Comparison of ENCODE assay signal across 20 cellular contexts in the genomic region with DNA sequence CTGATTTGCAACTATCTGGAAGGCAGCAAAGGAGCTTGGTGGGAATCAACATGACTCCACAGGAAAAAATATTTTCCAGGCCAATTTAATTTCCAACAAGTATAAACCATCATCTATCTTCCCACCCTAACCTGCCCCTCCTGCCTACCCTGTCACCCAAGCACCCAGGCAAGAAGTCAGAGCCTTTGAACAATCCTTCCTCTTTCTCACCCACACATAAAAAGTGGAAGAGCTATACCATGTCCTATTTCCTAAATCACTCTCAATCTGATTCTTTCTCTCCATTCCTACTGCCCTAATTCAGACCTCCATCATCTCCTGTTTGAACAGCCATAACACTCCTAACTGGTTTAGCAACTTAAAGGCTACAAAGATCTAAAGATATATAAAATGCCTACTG. TPM values are rescaled to one million over a fixed set of nuclear protein-coding genes. Genes with fewer than 3 reads are reported as not detected.
DNase-seq lines count a peak whose midpoint lies in the region; ATAC-seq, FAIRE-seq and TF ChIP-seq lines count a peak whose summit lies in the region.
"Had no signal": no experiment of that assay in that cellular context is flagged by ENCODE, and none has a peak within 500 bp of the region (broad histone marks: within the 10 kb centered on the region; RNA-seq: fewer than 3 reads in every experiment).

No MANE protein-coding gene starts in this region.

- H3K36me3 Mint-ChIP-seq in astrocyte (ENCODE audit: low read depth, unreplicated experiment) (peaks cover 2% of the 10 kb centered on the region), type B pancreatic cell (peaks cover 4% of the 10 kb centered on the region)

- H3K4me3 ChIP-seq in astrocyte (ENCODE audit: insufficient read depth, low read depth, low read length) (no peak overlapping the region), lung (no peak overlapping the region), transverse colon (no peak overlapping the region)
- H3K4me3 ChIP-seq: BLaER1 treated with 17β-estradiol and CSF1 and Interleukin-3, amounts not matched to agents 10 nM and 100 nM had no signal

- no peak overlapping the region for H3K9ac ChIP-seq in astrocyte (ENCODE audit: low read length)
- H3K9ac ChIP-seq: BLaER1 treated with 17β-estradiol and CSF1 and Interleukin-3, amounts not matched to agents 10 nM and 100 nM had no signal

- DNase-seq in NCI-H748 (lab: John Stamatoyannopoulos, UW; ENCODE audit: unreplicated experiment) (peak; percentile 30), NCI-H748 treated with DMSO at 0.1 percent for 48 hours (lab: John Stamatoyannopoulos, UW) (no peak), astrocyte (ENCODE audit: low read depth) (no peak), lung (ENCODE audit: low spot score) (no peak), type B pancreatic cell (ENCODE audit: extremely low spot score, unreplicated experiment) (no peak), transverse colon (no peak)
- no peak for DNase-seq in stimulated activated CD4-positive, alpha-beta T cell treated with anti-CD3 and anti-CD28 coated beads, Interleukin-2, amount 100 ng/mL, for 24 hours
- DNase-seq: activated CD8-positive, alpha-beta memory T cell treated with anti-CD3 and anti-CD28 coated beads for 24 hours; DND-41; mesendoderm; NCI-H1930 had no signal

- H3K27ac Mint-ChIP-seq in astrocyte (ENCODE audit: unreplicated experiment) (no peak overlapping the region), type B pancreatic cell (peak overlapping the region; percentile 22)
- H3K27ac Mint-ChIP-seq: activated T-helper 1 cell treated with anti-CD3 and anti-CD28 coated beads, Interleukin-12 subunit alpha, Interleukin-12 subunit beta, Interleukin-2, Interleukin-4 antibody, amounts not matched to agents 30 ng/mL and 10 ng/mL and 1 ng/mL, durations not matched to agents 14 hours and 24 hours and 36 hours had no signal

- H3K4me3 Mint-ChIP-seq in astrocyte (ENCODE audit: unreplicated experiment) (peak overlapping the region; percentile 34), type B pancreatic cell (no peak overlapping the region)
- H3K4me3 Mint-ChIP-seq: activated T-helper 1 cell treated with anti-CD3 and anti-CD28 coated beads, Interleukin-12 subunit alpha, Interleukin-12 subunit beta, Interleukin-2, Interleukin-4 antibody, amounts not matched to agents 30 ng/mL and 10 ng/mL and 1 ng/mL, durations not matched to agents 14 hours and 24 hours and 36 hours; central memory CD8-positive, alpha-beta T cell; neural crest cell had no signal

- no peaks in the 10 kb centered on the region for H3K27me3 ChIP-seq in astrocyte (ENCODE audit: insufficient read depth, low read length)
- no peaks in the 10 kb centered on the region for H3K27me3 ChIP-seq in lung (ENCODE audit: control insufficient read depth, insufficient read depth)
- no peaks in the 10 kb centered on the region for H3K27me3 ChIP-seq in transverse colon
- H3K27me3 ChIP-seq: BLaER1 treated with 17β-estradiol and CSF1 and Interleukin-3, amounts not matched to agents 10 nM and 100 nM had no signal

- H3K4me1 ChIP-seq in astrocyte (ENCODE audit: insufficient read depth, low read length) (peaks cover 7% of the 10 kb centered on the region), lung (ENCODE audit: control insufficient read depth in 2 of 2, insufficient read depth in 2 of 2, low read length in 2 of 2) (peaks cover 6 to 8% of the 10 kb centered on the region in 2 donors), transverse colon (peaks cover 0 to 10% (median 0%) of the 10 kb centered on the region in 4 donors)

- FAIRE-seq in astrocyte (lab: Jason Lieb, UNC), result no peak
- FAIRE-seq: A204.1, frontal cortex, GM19239, HepG2 had no signal

- TF ChIP-seq POLR2A in transverse colon (IDR thresholded peaks at IDR 0.05), result no peak

- ATAC-seq in lung (ENCODE audit: insufficient read depth, low FRiP score), result peak; percentile 14
- no peak for ATAC-seq in HG03139 (IDR thresholded peaks at IDR 0.05; ENCODE audit: unreplicated experiment)

- no peak overlapping the region for H2AFZ ChIP-seq in astrocyte (ENCODE audit: low read depth, low read length)

- in situ Hi-C loops in transverse colon (cut with MboI; ENCODE audit: low pct_ligation_motif_present in 1 of 4, low pct_unique_long_range_greater_than_20kb in 1 of 4, low sequenced_read_pairs in 3 of 4), result no loop called here

- intact Hi-C loops in transverse colon (cut with DNase I; ENCODE audit: low total_unique reads), result no loop called here

- H3K79me2 ChIP-seq in astrocyte (ENCODE audit: insufficient read depth, low read length), result peaks cover 97% of the 10 kb centered on the region

- peaks cover 36% of the 10 kb centered on the region for H4K20me1 ChIP-seq in astrocyte (ENCODE audit: insufficient read depth, low read length)

- TF ChIP-seq CTCF in astrocyte (IDR thresholded peaks at IDR 0.05; ENCODE audit: insufficient read depth, low read depth, low read length) (no peak), lung (IDR thresholded peaks at IDR 0.05; ENCODE audit: control extremely low read depth, extremely low read depth) (no peak), type B pancreatic cell (conservative IDR thresholded peaks at IDR 0.05) (no peak), transverse colon (IDR thresholded peaks at IDR 0.05) (no peak)

- no peak for TF ChIP-seq EP300 in transverse colon (IDR thresholded peaks at IDR 0.05; ENCODE audit: low read depth)

- H3K9me3 ChIP-seq in astrocyte (ENCODE audit: insufficient read depth, low read depth, low read length), result no peaks in the 10 kb centered on the region
- no peaks in the 10 kb centered on the region for H3K9me3 ChIP-seq in lung (ENCODE audit: control insufficient read depth in 2 of 2, insufficient read depth in 1 of 2, low read length in 1 of 2)
- H3K9me3 ChIP-seq in transverse colon, result no peaks in the 10 kb centered on the region
- H3K9me3 ChIP-seq: BLaER1 treated with 17β-estradiol and CSF1 and Interleukin-3, amounts not matched to agents 10 nM and 100 nM had no signal

- no peaks in the 10 kb centered on the region for H3K9me3 Mint-ChIP-seq in astrocyte (ENCODE audit: unreplicated experiment)
- H3K9me3 Mint-ChIP-seq in type B pancreatic cell, result peaks cover 5% of the 10 kb centered on the region
- H3K9me3 Mint-ChIP-seq: activated T-helper 1 cell treated with anti-CD3 and anti-CD28 coated beads, Interleukin-12 subunit alpha, Interleukin-12 subunit beta, Interleukin-2, Interleukin-4 antibody, amounts not matched to agents 30 ng/mL and 10 ng/mL and 1 ng/mL, durations not matched to agents 14 hours and 24 hours and 36 hours; central memory CD8-positive, alpha-beta T cell; neural crest cell had no signal

- H3K36me3 ChIP-seq in astrocyte (ENCODE audit: insufficient read depth, low read length) (no peaks in the 10 kb centered on the region), lung (ENCODE audit: control insufficient read depth in 2 of 2, insufficient read depth in 2 of 2, low read length in 2 of 2) (peaks cover 0 to 1% of the 10 kb centered on the region in 2 donors), transverse colon (no peaks in the 10 kb centered on the region)

- peaks cover 31% of the 10 kb centered on the region for H3K4me1 Mint-ChIP-seq in astrocyte (ENCODE audit: low read depth, unreplicated experiment)
- H3K4me1 Mint-ChIP-seq in type B pancreatic cell (ENCODE audit: unreplicated experiment), result peaks cover 21% of the 10 kb centered on the region
- H3K4me1 Mint-ChIP-seq: central memory CD8-positive, alpha-beta T cell had no signal

- H3K27me3 Mint-ChIP-seq in astrocyte (ENCODE audit: low read depth, unreplicated experiment) (no peaks in the 10 kb centered on the region), type B pancreatic cell (no peaks in the 10 kb centered on the region)

- H3K27ac ChIP-seq in astrocyte (ENCODE audit: low read depth, low read length), result no peak overlapping the region
- peak overlapping the region in 1 of 2 donors; percentile 83 for H3K27ac ChIP-seq in lung (ENCODE audit: low read depth in 1 of 2, low read length in 1 of 2)
- no peak overlapping the region for H3K27ac ChIP-seq in transverse colon
- H3K27ac ChIP-seq: BLaER1 treated with 17β-estradiol and CSF1 and Interleukin-3, amounts not matched to agents 10 nM and 100 nM had no signal

- H3K4me2 ChIP-seq in astrocyte (ENCODE audit: low read length), result no peak overlapping the region

RNA-seq across cellular contexts. Expression of gene SPIRE1, which starts 12.6 kb away (rescaled TPM):
- total RNA-seq in astrocyte (38.9 and 42.0 TPM in 2 replicates), lung (10 to 100 TPM; 17.5 to 34.0 TPM), type B pancreatic cell (ENCODE audit: low replicate concordance) (11.8 and 25.2 TPM in 2 replicates), transverse colon (1 to 10 TPM; 6.0 to 7.8 (median 6.8) TPM)
- 10 to 100 TPM in 1 of 2 donors, 1 to 10 TPM in 1; 8.7 to 12.0 TPM for polyA plus RNA-seq in lung

RNA-seq across cellular contexts. Expression of gene CEP76, which starts 57.3 kb away (rescaled TPM):
- total RNA-seq in astrocyte (7.5 and 9.5 TPM in 2 replicates), lung (10 to 100 TPM in 1 of 2 donors, 1 to 10 TPM in 1; 4.4 to 10.4 TPM), type B pancreatic cell (ENCODE audit: low replicate concordance) (12.2 and 12.4 TPM in 2 replicates), transverse colon (10 to 100 TPM in 1 of 4 donors, 1 to 10 TPM in 3; 7.6 to 23.7 (median 9.0) TPM)
- polyA plus RNA-seq in lung, result 1 to 10 TPM; 3.0 to 3.5 TPM

RNA-seq across cellular contexts. Expression of gene PSMG2, which starts 57.6 kb away (rescaled TPM):
- total RNA-seq in astrocyte (57.4 and 60.1 TPM in 2 replicates), lung (10 to 100 TPM; 53.3 to 60.7 TPM), type B pancreatic cell (ENCODE audit: low replicate concordance) (57.8 and 59.0 TPM in 2 replicates), transverse colon (10 to 100 TPM; 14.7 to 80.4 (median 55.0) TPM)
- 100 to 1,000 TPM in 1 of 2 donors, 10 to 100 TPM in 1; 61.8 to 117 TPM for polyA plus RNA-seq in lung
